ENCODE assay signal across 12 cellular contexts in the genomic region with DNA sequence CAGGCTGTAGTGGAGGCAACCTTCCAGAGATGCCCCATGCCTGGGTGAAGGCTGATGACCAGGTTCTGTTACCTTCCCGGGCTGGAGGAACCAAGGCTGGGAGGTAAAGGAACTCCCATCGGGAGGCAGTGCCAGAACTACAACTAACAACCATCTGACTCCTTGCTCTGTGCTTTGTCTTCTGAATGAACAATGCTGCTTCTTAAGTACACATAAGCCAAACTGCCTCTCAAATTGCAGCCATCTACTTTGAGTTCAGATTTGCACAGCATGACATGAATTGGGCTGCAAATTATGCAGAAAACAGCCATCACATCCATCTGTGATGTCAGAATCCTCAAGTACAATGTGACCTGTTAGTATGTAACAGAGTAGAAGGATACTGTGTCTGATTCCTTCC.
DNase-seq lines count a peak whose midpoint lies in the region; ATAC-seq and TF ChIP-seq lines count a peak whose summit lies in the region.
"Had no signal": no experiment of that assay in that cellular context is flagged by ENCODE, and none has a peak within 500 bp of the region (broad histone marks: within the 10 kb centered on the region; RNA-seq: fewer than 3 reads in every experiment).

No MANE protein-coding gene starts in this region.

- WGBS in esophagus muscularis mucosa, result 83% methylated on average over 2 of the region's 2 CpGs

- TF ChIP-seq EP300 in esophagus muscularis mucosa (IDR thresholded peaks at IDR 0.05), result no peak

- H3K36me3 ChIP-seq in esophagus muscularis mucosa, result no peaks in the 10 kb centered on the region
- no peaks in the 10 kb centered on the region for H3K36me3 ChIP-seq in MG63

- H3K27ac ChIP-seq in esophagus muscularis mucosa (replicated peaks in 1 of 4), result no peak overlapping the region
- H3K27ac ChIP-seq: RWPE1 had no signal

- peak; percentile 46 for DNase-seq in NCI-H128 (lab: John Stamatoyannopoulos, UW; ENCODE audit: unreplicated experiment)
- DNase-seq in NCI-H2081 (lab: John Stamatoyannopoulos, UW), result peak; percentile 13 to 65
- DNase-seq in NCI-H748 (lab: John Stamatoyannopoulos, UW; ENCODE audit: unreplicated experiment), result peak; percentile 98
- peak; percentile 26 for DNase-seq in esophagus muscularis mucosa (ENCODE audit: extremely low spot score)
- no peak for DNase-seq in amygdala (lab: John Stamatoyannopoulos, UW)
- DNase-seq in MG63, result no peak
- DNase-seq: C1 segment of cervical spinal cord, NCI-H1436, NCI-H526 treated with DMSO at 0.1 percent for 48 hours, PC-3 had no signal

- H3K4me3 ChIP-seq in esophagus muscularis mucosa (no peak overlapping the region), MG63 (no peak overlapping the region)

- no peaks in the 10 kb centered on the region for H3K4me1 ChIP-seq in esophagus muscularis mucosa

- H3K9me3 ChIP-seq in esophagus muscularis mucosa, result no peaks in the 10 kb centered on the region
- H3K9me3 ChIP-seq in MG63, result no peaks in the 10 kb centered on the region

- no peak for TF ChIP-seq CTCF in esophagus muscularis mucosa (IDR thresholded peaks at IDR 0.05)

- H3K27me3 ChIP-seq in esophagus muscularis mucosa (peaks cover 0 to 8% (median 0%) of the 10 kb centered on the region in 4 donors), MG63 (no peaks in the 10 kb centered on the region)

- no peak for TF ChIP-seq POLR2A in esophagus muscularis mucosa (IDR thresholded peaks at IDR 0.05; ENCODE audit: low read depth)

- intact Hi-C loops in esophagus muscularis mucosa (cut with DNase I), result no loop called here

- no peak for ATAC-seq in HG03460 (IDR thresholded peaks at IDR 0.05; ENCODE audit: unreplicated experiment)
- ATAC-seq: PC-3 had no signal

Comparison
In these comparisons a context has a peak if more than half of its experiments do, and no peak if none do; other contexts are left out.
1. DNase-seq: peak in NCI-H128 (single experiment), NCI-H2081 (2 of 2), NCI-H748 (single experiment) and esophagus muscularis mucosa (single experiment); none in amygdala (0 of 56) and MG63 (single experiment).